In genomic region chr2:76160683-76161082, GRCh38 we compare ENCODE assay signal across 2 cellular contexts.
TF ChIP-seq lines count a peak whose summit lies in the region.

No MANE protein-coding gene starts in this region.

TF ChIP-seq in HepG2, 621 proteins besides CTCF, POLR2A, EP300 and RAD21:
- TF ChIP-seq, protein P1, sequence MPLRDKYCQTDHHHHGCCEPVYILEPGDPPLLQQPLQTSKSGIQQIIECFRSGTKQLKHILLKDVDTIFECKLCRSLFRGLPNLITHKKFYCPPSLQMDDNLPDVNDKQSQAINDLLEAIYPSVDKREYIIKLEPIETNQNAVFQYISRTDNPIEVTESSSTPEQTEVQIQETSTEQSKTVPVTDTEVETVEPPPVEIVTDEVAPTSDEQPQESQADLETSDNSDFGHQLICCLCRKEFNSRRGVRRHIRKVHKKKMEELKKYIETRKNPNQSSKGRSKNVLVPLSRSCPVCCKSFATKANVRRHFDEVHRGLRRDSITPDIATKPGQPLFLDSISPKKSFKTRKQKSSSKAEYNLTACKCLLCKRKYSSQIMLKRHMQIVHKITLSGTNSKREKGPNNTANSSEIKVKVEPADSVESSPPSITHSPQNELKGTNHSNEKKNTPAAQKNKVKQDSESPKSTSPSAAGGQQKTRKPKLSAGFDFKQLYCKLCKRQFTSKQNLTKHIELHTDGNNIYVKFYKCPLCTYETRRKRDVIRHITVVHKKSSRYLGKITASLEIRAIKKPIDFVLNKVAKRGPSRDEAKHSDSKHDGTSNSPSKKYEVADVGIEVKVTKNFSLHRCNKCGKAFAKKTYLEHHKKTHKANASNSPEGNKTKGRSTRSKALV (CRISPR knock-in tag; IDR thresholded peaks at IDR 0.05): no peak
- TF ChIP-seq MAFK (conservative IDR thresholded peaks at IDR 0.05 in 1 of 2, IDR thresholded peaks at IDR 0.05 in 1 of 2; ENCODE audit: low read length in 2 of 2) (peak; percentile 90 to 92), MAFF (IDR thresholded peaks at IDR 0.05; ENCODE audit: low read depth, low read length) (peak; percentile 84)

TF ChIP-seq in K562, 482 proteins besides CTCF, POLR2A, EP300 and RAD21:
- TF ChIP-seq ETV5 (CRISPR knock-in tag; IDR thresholded peaks at IDR 0.05; ENCODE audit: low read depth) (no peak), CHD4 (IDR thresholded peaks at IDR 0.05; ENCODE audit: insufficient read depth, insufficient replicate concordance, low read depth, low read length, poor library complexity, severe bottlenecking) (no peak), PML (IDR thresholded peaks at IDR 0.05; ENCODE audit: low read length) (no peak), NBN (IDR thresholded peaks at IDR 0.05; ENCODE audit: low read depth) (no peak), C11orf30 (IDR thresholded peaks at IDR 0.05; ENCODE audit: low read depth) (peak; percentile 29; the same call in 1 of the 2 replicates), YY1 (IDR thresholded peaks at IDR 0.05; ENCODE audit: borderline replicate concordance in 1 of 3, control insufficient read depth in 1 of 3, extremely low read depth in 1 of 3, insufficient read depth in 3 of 3, insufficient read length in 1 of 3, insufficient replicate concordance in 2 of 3, low read depth in 1 of 3, low read length in 2 of 3) (no peak), TEAD4 (IDR thresholded peaks at IDR 0.05; ENCODE audit: low read length) (no peak), TEAD4 (CRISPR knock-in tag; IDR thresholded peaks at IDR 0.05; ENCODE audit: borderline replicate concordance) (no peak), MTA3 (IDR thresholded peaks at IDR 0.05; ENCODE audit: borderline replicate concordance) (no peak), CBX3 (IDR thresholded peaks at IDR 0.05; ENCODE audit: borderline replicate concordance in 1 of 2, low read length in 2 of 2) (no peak), SUPT5H (IDR thresholded peaks at IDR 0.05) (no peak), CHCHD3 (CRISPR knock-in tag; IDR thresholded peaks at IDR 0.05) (no peak), FOXM1 (IDR thresholded peaks at IDR 0.05; ENCODE audit: low read depth) (no peak), FOXM1 (CRISPR knock-in tag; IDR thresholded peaks at IDR 0.05; ENCODE audit: low read depth) (no peak), KDM2B (CRISPR knock-in tag; IDR thresholded peaks at IDR 0.05) (no peak), PTTG1 (tag; IDR thresholded peaks at IDR 0.05; ENCODE audit: low read depth) (no peak), STAT6 (CRISPR knock-in tag; IDR thresholded peaks at IDR 0.05) (no peak), GATA2 (CRISPR knock-in tag; IDR thresholded peaks at IDR 0.05) (no peak), ETV1 (tag; conservative IDR thresholded peaks at IDR 0.05; ENCODE audit: low read depth) (no peak), PHF21A (IDR thresholded peaks at IDR 0.05; ENCODE audit: borderline replicate concordance, low read depth) (no peak), ZNF23 (CRISPR knock-in tag; IDR thresholded peaks at IDR 0.05) (no peak), ZNF668 (CRISPR knock-in tag; IDR thresholded peaks at IDR 0.05) (no peak), RUNX1 (IDR thresholded peaks at IDR 0.05; ENCODE audit: low read depth) (no peak), ZNF316 (IDR thresholded peaks at IDR 0.05) (peak; percentile 62), MYNN (IDR thresholded peaks at IDR 0.05) (no peak), MYNN (CRISPR knock-in tag; IDR thresholded peaks at IDR 0.05) (no peak), ZNF274 (IDR thresholded peaks at IDR 0.05; ENCODE audit: borderline replicate concordance, low read depth, low read length) (no peak), MAFG (tag; conservative IDR thresholded peaks at IDR 0.05) (peak; percentile 26; the same call in 1 of the 2 replicates), MAFF (IDR thresholded peaks at IDR 0.05; ENCODE audit: low read length) (0 out of 2 replicates have a peak, but pooled peaks have one; percentile 26), JUND (IDR thresholded peaks at IDR 0.05; ENCODE audit: borderline replicate concordance, low read depth, low read length) (no peak), JUND (tag; IDR thresholded peaks at IDR 0.05; ENCODE audit: borderline replicate concordance, low read depth, low read length) (no peak)
- TF ChIP-seq, protein P2, sequence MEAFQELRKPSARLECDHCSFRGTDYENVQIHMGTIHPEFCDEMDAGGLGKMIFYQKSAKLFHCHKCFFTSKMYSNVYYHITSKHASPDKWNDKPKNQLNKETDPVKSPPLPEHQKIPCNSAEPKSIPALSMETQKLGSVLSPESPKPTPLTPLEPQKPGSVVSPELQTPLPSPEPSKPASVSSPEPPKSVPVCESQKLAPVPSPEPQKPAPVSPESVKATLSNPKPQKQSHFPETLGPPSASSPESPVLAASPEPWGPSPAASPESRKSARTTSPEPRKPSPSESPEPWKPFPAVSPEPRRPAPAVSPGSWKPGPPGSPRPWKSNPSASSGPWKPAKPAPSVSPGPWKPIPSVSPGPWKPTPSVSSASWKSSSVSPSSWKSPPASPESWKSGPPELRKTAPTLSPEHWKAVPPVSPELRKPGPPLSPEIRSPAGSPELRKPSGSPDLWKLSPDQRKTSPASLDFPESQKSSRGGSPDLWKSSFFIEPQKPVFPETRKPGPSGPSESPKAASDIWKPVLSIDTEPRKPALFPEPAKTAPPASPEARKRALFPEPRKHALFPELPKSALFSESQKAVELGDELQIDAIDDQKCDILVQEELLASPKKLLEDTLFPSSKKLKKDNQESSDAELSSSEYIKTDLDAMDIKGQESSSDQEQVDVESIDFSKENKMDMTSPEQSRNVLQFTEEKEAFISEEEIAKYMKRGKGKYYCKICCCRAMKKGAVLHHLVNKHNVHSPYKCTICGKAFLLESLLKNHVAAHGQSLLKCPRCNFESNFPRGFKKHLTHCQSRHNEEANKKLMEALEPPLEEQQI (IDR thresholded peaks at IDR 0.05): no peak
- TF ChIP-seq, protein P3, sequence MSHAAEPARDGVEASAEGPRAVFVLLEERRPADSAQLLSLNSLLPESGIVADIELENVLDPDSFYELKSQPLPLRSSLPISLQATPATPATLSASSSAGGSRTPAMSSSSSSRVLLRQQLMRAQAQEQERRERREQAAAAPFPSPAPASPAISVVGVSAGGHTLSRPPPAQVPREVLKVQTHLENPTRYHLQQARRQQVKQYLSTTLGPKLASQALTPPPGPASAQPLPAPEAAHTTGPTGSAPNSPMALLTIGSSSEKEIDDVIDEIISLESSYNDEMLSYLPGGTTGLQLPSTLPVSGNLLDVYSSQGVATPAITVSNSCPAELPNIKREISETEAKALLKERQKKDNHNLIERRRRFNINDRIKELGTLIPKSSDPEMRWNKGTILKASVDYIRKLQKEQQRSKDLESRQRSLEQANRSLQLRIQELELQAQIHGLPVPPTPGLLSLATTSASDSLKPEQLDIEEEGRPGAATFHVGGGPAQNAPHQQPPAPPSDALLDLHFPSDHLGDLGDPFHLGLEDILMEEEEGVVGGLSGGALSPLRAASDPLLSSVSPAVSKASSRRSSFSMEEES (CRISPR knock-in tag; IDR thresholded peaks at IDR 0.05): no peak
